In the genomic region with DNA sequence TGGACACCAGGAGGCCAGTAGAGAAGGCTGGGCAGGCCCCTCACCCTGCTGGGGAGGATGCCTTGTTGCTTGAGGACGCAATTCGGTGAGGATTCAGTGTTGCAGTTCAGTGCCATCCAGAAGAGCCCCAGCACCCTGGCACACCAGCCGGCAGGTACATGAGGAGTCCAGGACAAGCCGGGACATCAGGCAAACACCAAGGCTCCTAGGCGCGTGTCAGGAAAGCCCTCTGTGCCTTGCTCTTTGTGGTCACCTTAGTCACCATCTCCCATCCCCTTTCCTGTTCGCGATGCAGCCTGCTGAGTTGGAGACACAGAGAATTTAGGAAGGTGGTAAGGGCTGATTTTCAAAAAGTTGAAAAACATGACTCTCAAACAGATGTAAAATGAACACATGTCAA, we compare ENCODE assay signal across 12 cellular contexts.
"Had no signal": no experiment of that assay in that cellular context is flagged by ENCODE, and none has a peak within 500 bp of the region (broad histone marks: within the 10 kb centered on the region; RNA-seq: fewer than 3 reads in every experiment).

No MANE protein-coding gene starts in this region.

- H3K36me3 ChIP-seq: thyroid gland had no signal

- H3K36me3 Mint-ChIP-seq: natural killer cell had no signal

- H3K4me3 Mint-ChIP-seq: natural killer cell; stimulated activated naive B cell treated with anti-CD40 and anti-IgM and Interleukin-4, amounts not matched to agents 10 μg/mL and 1 μg/mL and 100 μg/mL, for 72 hours had no signal

- H3K9me3 Mint-ChIP-seq: activated T-helper 2 cell treated with anti-CD3 and anti-CD28 coated beads, Interferon-gamma antibody, Interleukin-2, Interleukin-4, amounts not matched to agents 10 μg/mL and 5 μg/mL and 100 μg/mL, durations not matched to agents 14 hours and 24 hours and 36 hours; natural killer cell; stimulated activated naive B cell treated with anti-CD40 and anti-IgM and Interleukin-4, amounts not matched to agents 10 μg/mL and 1 μg/mL and 100 μg/mL, for 72 hours had no signal

- DNase-seq: activated naive CD4-positive, alpha-beta T cell treated with anti-CD3 and anti-CD28 coated beads, Interleukin-2, amount 50 U/mL, for 16 hours; heart right ventricle; left colon; natural killer cell; stimulated activated CD4-positive, alpha-beta T cell treated with anti-CD3 and anti-CD28 coated beads, Interleukin-15, amount 100 ng/mL, for 24 hours; stimulated activated CD4-positive, alpha-beta T cell treated with anti-CD3 and anti-CD28 coated beads, Interleukin-4, amount 100 ng/mL, for 1 hour; stimulated activated naive B cell treated with anti-CD40 and anti-IgM and Interleukin-4, amounts not matched to agents 10 μg/mL and 1 μg/mL and 100 μg/mL, for 72 hours; T-helper 2 cell; thyroid gland had no signal

- H3K27ac Mint-ChIP-seq: activated T-helper 2 cell treated with anti-CD3 and anti-CD28 coated beads, Interferon-gamma antibody, Interleukin-2, Interleukin-4, amounts not matched to agents 10 μg/mL and 5 μg/mL and 100 μg/mL, durations not matched to agents 14 hours and 24 hours and 36 hours; natural killer cell had no signal

- H3K4me3 ChIP-seq: gastroesophageal sphincter, heart right ventricle, lung, thyroid gland had no signal

- H3K9me3 ChIP-seq: gastroesophageal sphincter, heart right ventricle, thyroid gland had no signal

- H3K27me3 ChIP-seq: gastroesophageal sphincter, heart right ventricle, thyroid gland had no signal

- H3K27ac ChIP-seq: gastroesophageal sphincter, heart right ventricle, thyroid gland had no signal
